11 cellular contexts compared by ENCODE assay signal in genomic region chr5:761854-762685, GRCh38. TPM values are rescaled to one million over a fixed set of nuclear protein-coding genes. Genes with fewer than 3 reads are reported as not detected.
DNase-seq lines count a peak whose midpoint lies in the region; TF ChIP-seq lines count a peak whose summit lies in the region.
"Had no signal": no experiment of that assay in that cellular context is flagged by ENCODE, and none has a peak within 500 bp of the region (broad histone marks: within the 10 kb centered on the region; RNA-seq: fewer than 3 reads in every experiment).

No MANE protein-coding gene starts in this region.

- H3K9me3 ChIP-seq in spleen: no peaks in the 10 kb centered on the region

- no peaks in the 10 kb centered on the region for H3K27me3 Mint-ChIP-seq in activated CD4-positive, alpha-beta T cell treated with anti-CD3 and anti-CD28 coated beads, Interleukin-2, amount 10 ng/mL, durations not matched to agents 7 days and 5 days
- H3K27me3 Mint-ChIP-seq: activated naive CD4-positive, alpha-beta T cell treated with anti-CD3 and anti-CD28 coated beads, Interleukin-2, amount 50 U/mL, for 24 hours had no signal

- H3K4me3 Mint-ChIP-seq in activated CD4-positive, alpha-beta T cell treated with anti-CD3 and anti-CD28 coated beads, Interleukin-2, amount 10 ng/mL, durations not matched to agents 7 days and 5 days: no peak overlapping the region
- H3K4me3 Mint-ChIP-seq: activated naive CD4-positive, alpha-beta T cell treated with anti-CD3 and anti-CD28 coated beads, Interleukin-2, amount 50 U/mL, for 24 hours; nephron had no signal

- no peak for TF ChIP-seq POLR2A in spleen (IDR thresholded peaks at IDR 0.05)

- WGBS in spleen, 5 donors: 72 to 89% (median 80%) methylated on average over 6 to 8 of the region's 8 CpGs

- peaks cover 4% of the 10 kb centered on the region for H3K9me3 Mint-ChIP-seq in activated CD4-positive, alpha-beta T cell treated with anti-CD3 and anti-CD28 coated beads, Interleukin-2, amount 10 ng/mL, durations not matched to agents 7 days and 5 days
- H3K9me3 Mint-ChIP-seq: activated naive CD4-positive, alpha-beta T cell treated with anti-CD3 and anti-CD28 coated beads, Interleukin-2, amount 50 U/mL, for 24 hours had no signal

- no peaks in the 10 kb centered on the region for H3K36me3 Mint-ChIP-seq in activated CD4-positive, alpha-beta T cell treated with anti-CD3 and anti-CD28 coated beads, Interleukin-2, amount 10 ng/mL, durations not matched to agents 7 days and 5 days (ENCODE audit: low read depth)
- H3K36me3 Mint-ChIP-seq: activated naive CD4-positive, alpha-beta T cell treated with anti-CD3 and anti-CD28 coated beads, Interleukin-2, amount 50 U/mL, for 24 hours had no signal

- peaks cover 8 to 30% (median 23%) of the 10 kb centered on the region in 6 donors for H3K4me1 ChIP-seq in spleen

- H3K27ac ChIP-seq in spleen: no peak overlapping the region

- POLR2A ChIA-PET in activated CD4-positive, alpha-beta T cell treated with anti-CD3 and anti-CD28 coated beads, Interleukin-2, amount 10 ng/mL, durations not matched to agents 7 days and 5 days (lab: Charles Lee): no interaction called here

- no peak overlapping the region for H3K4me3 ChIP-seq in spleen

- CTCF ChIA-PET in activated CD4-positive, alpha-beta T cell treated with anti-CD3 and anti-CD28 coated beads, Interleukin-2, amount 10 ng/mL, durations not matched to agents 7 days and 5 days (lab: Charles Lee): no interaction called here

- no peak for TF ChIP-seq CTCF in spleen (IDR thresholded peaks at IDR 0.05 in 8 of 11, conservative IDR thresholded peaks at IDR 0.05 in 3 of 11)

- DNase-seq in activated CD4-positive, alpha-beta T cell treated with anti-CD3 and anti-CD28 coated beads for 48 hours: peak; percentile 3
- no peak for DNase-seq in activated CD4-positive, alpha-beta T cell treated with anti-CD3 and anti-CD28 coated beads, Interleukin-2, amount 10 ng/mL, durations not matched to agents 7 days and 5 days
- DNase-seq in NCI-H524 treated with DMSO at 0.1 percent for 48 hours (lab: John Stamatoyannopoulos, UW) (peak; percentile 92), globus pallidus (ENCODE audit: low spot score) (peak; percentile 83), spleen (peak; percentile 54), NCI-H1930 (lab: John Stamatoyannopoulos, UW) (no peak), DMS153 treated with DMSO at 0.1 percent for 48 hours (lab: John Stamatoyannopoulos, UW; ENCODE audit: unreplicated experiment) (no peak), GM19238 (ENCODE audit: insufficient read length, low spot score) (no peak)
- DNase-seq: trophoblast cell had no signal

- H3K27me3 ChIP-seq in spleen (replicated peaks in 1 of 7): peaks cover 0 to 9% (median 0%) of the 10 kb centered on the region in 7 donors

- peaks cover 13% of the 10 kb centered on the region for H3K4me1 Mint-ChIP-seq in activated CD4-positive, alpha-beta T cell treated with anti-CD3 and anti-CD28 coated beads, Interleukin-2, amount 10 ng/mL, durations not matched to agents 7 days and 5 days

- intact Hi-C loops in spleen (cut with DNase I; ENCODE audit: low total_unique reads): no loop called here

- H3K27ac Mint-ChIP-seq in activated CD4-positive, alpha-beta T cell treated with anti-CD3 and anti-CD28 coated beads, Interleukin-2, amount 10 ng/mL, durations not matched to agents 7 days and 5 days: no peak overlapping the region
- H3K27ac Mint-ChIP-seq: activated naive CD4-positive, alpha-beta T cell treated with anti-CD3 and anti-CD28 coated beads, Interleukin-2, amount 50 U/mL, for 24 hours; nephron had no signal

- H3K36me3 ChIP-seq in spleen: peaks cover 0 to 32% (median 2%) of the 10 kb centered on the region in 6 donors

RNA-seq across cellular contexts. Expression of gene ZDHHC11B, which starts 22.5 kb away (rescaled TPM):
- under 1 TPM; 0.35 to 0.87 TPM for total RNA-seq in activated CD4-positive, alpha-beta T cell treated with anti-CD3 and anti-CD28 coated beads, Interleukin-2, amount 10 ng/mL, durations not matched to agents 7 days and 5 days
- total RNA-seq in spleen: 10 to 100 TPM in 2 of 7 donors, 1 to 10 TPM in 5; 2.8 to 74.3 (median 6.2) TPM
- 1 to 10 TPM in 2 of 3 donors, under 1 TPM in 1; 0.97 to 3.8 (median 1.9) TPM for polyA plus RNA-seq in spleen

Comparison
In these comparisons a context has a peak if more than half of its experiments do, and no peak if none do; other contexts are left out.
1. DNase-seq: peak in activated CD4-positive, alpha-beta T cell treated with anti-CD3 and anti-CD28 coated beads for 48 hours (single experiment), NCI-H524 treated with DMSO at 0.1 percent for 48 hours (single experiment), globus pallidus (single experiment) and spleen (single experiment); none in activated CD4-positive, alpha-beta T cell treated with anti-CD3 and anti-CD28 coated beads, Interleukin-2, amount 10 ng/mL, durations not matched to agents 7 days and 5 days (single experiment), NCI-H1930 (0 of 2), DMS153 treated with DMSO at 0.1 percent for 48 hours (single experiment) and GM19238 (single experiment).